In genomic region chr1:55463814-55464445, GRCh38 we compare ENCODE assay signal across 28 cellular contexts.
DNase-seq lines count a peak whose midpoint lies in the region; ATAC-seq, FAIRE-seq and TF ChIP-seq lines count a peak whose summit lies in the region.
"Had no signal": no experiment of that assay in that cellular context is flagged by ENCODE, and none has a peak within 500 bp of the region (broad histone marks: within the 10 kb centered on the region; RNA-seq: fewer than 3 reads in every experiment).

No MANE protein-coding gene starts in this region.

- H4K20me1 ChIP-seq in GM23248 (ENCODE audit: insufficient read depth), result no peaks in the 10 kb centered on the region
- H4K20me1 ChIP-seq: BLaER1 had no signal

- intact Hi-C loops in body of pancreas (cut with DNase I), result no loop called here

- no peak overlapping the region for H3K9ac ChIP-seq in GM23248
- H3K9ac ChIP-seq in parathyroid adenoma, result no peak overlapping the region
- H3K9ac ChIP-seq: BLaER1 had no signal

- H3K4me2 ChIP-seq in GM23248 (ENCODE audit: unreplicated experiment), result no peak overlapping the region
- peak overlapping the region; percentile 31 for H3K4me2 ChIP-seq in parathyroid adenoma (ENCODE audit: low read length)
- H3K4me2 ChIP-seq: BLaER1, hepatocyte had no signal

- WGBS in GM23248 (ENCODE audit: low coverage in 1 of 2, low lambda C conversion rate in 2 of 2, missing lambda C conversion rate in 2 of 2), 2 experiments, result 41 to 42% methylated on average over 10 of the region's 10 CpGs
- WGBS in body of pancreas, 2 donors, result 69 to 79% methylated on average over 10 of the region's 10 CpGs
- 69% methylated on average over 10 of the region's 10 CpGs for WGBS in suprapubic skin

- H2AFZ ChIP-seq in GM23248 (peak overlapping the region; percentile 47; the same call in 1 of the 2 replicates), parathyroid adenoma (peak overlapping the region; percentile 49)
- H2AFZ ChIP-seq: hepatocyte had no signal

- TF ChIP-seq EP300 in suprapubic skin (IDR thresholded peaks at IDR 0.05), result no peak

- no peaks in the 10 kb centered on the region for H3K9me2 ChIP-seq in GM23248 (ENCODE audit: insufficient read depth)

- no peaks in the 10 kb centered on the region for H3K9me3 ChIP-seq in GM23248 (ENCODE audit: low read depth)
- H3K9me3 ChIP-seq in body of pancreas, result no peaks in the 10 kb centered on the region
- no peaks in the 10 kb centered on the region for H3K9me3 ChIP-seq in parathyroid adenoma (ENCODE audit: control insufficient read depth, low read length)
- no peaks in the 10 kb centered on the region for H3K9me3 ChIP-seq in suprapubic skin
- H3K9me3 ChIP-seq: BLaER1, left lung, right lobe of liver had no signal

- H3K27ac ChIP-seq in GM23248 (no peak overlapping the region), body of pancreas (no peak overlapping the region), parathyroid adenoma (peak overlapping the region; percentile 84), suprapubic skin (peak overlapping the region; percentile 88)
- H3K27ac ChIP-seq: BLaER1, foreskin keratinocyte, hepatocyte, left lung, right lobe of liver had no signal

- H3K27me3 ChIP-seq in GM23248 (replicated peaks; ENCODE audit: insufficient read depth), result no peaks in the 10 kb centered on the region
- H3K27me3 ChIP-seq in body of pancreas, result no peaks in the 10 kb centered on the region
- no peaks in the 10 kb centered on the region for H3K27me3 ChIP-seq in parathyroid adenoma (ENCODE audit: control insufficient read depth, insufficient read depth, low read length)
- no peaks in the 10 kb centered on the region for H3K27me3 ChIP-seq in suprapubic skin
- H3K27me3 ChIP-seq: BLaER1, foreskin keratinocyte, hepatocyte, left lung, right lobe of liver had no signal

- H3K4me3 ChIP-seq in GM23248 (no peak overlapping the region), body of pancreas (no peak overlapping the region), parathyroid adenoma (ENCODE audit: low read depth, low read length) (no peak overlapping the region), suprapubic skin (no peak overlapping the region)
- H3K4me3 ChIP-seq: BLaER1, hepatocyte, left lung, right lobe of liver had no signal

- FAIRE-seq in frontal cortex (lab: Jason Lieb, UNC), result no peak
- FAIRE-seq: astrocyte, H54 had no signal

- ATAC-seq in body of pancreas (peak; percentile 42), GM19467 (IDR thresholded peaks at IDR 0.05; ENCODE audit: unreplicated experiment) (no peak)
- ATAC-seq: activated CD4-positive, CD25-positive, alpha-beta regulatory T cell treated with anti-CD3 and anti-CD28 coated beads, Interleukin-2, amount 50 U/mL, for 24 hours; foreskin keratinocyte; left lung; Panc1; right lobe of liver had no signal

- H3K79me2 ChIP-seq in GM23248 (ENCODE audit: insufficient read depth), result no peaks in the 10 kb centered on the region
- H3K79me2 ChIP-seq in parathyroid adenoma, result no peaks in the 10 kb centered on the region
- H3K79me2 ChIP-seq: hepatocyte had no signal

- DNase-seq in GM23248 (no peak), body of pancreas (no peak), suprapubic skin (ENCODE audit: low spot score in 2 of 2) (no peak), islet precursor cell (no peak), LoVo (ENCODE audit: low spot score) (no peak), frontal cortex (ENCODE audit: low spot score in 2 of 2) (no peak)
- DNase-seq: ACHN; activated CD8-positive, alpha-beta memory T cell treated with anti-CD3 and anti-CD28 coated beads for 24 hours; activated T-cell treated with anti-CD3 and anti-CD28 coated beads, Interleukin-2, amount 50 U/mL, for 24 hours; DMS79; foreskin keratinocyte; immature natural killer cell; Karpas-422; left lung; naive thymus-derived CD8-positive, alpha-beta T cell; NCI-H524 treated with DMSO at 0.1 percent for 48 hours; NK-92 treated with Interleukin-12 subunit alpha and Interleukin-12 subunit beta, amount 100 ng/mL, for 24 hours; right lobe of liver; SIG-M5; stimulated activated CD8-positive, alpha-beta memory T cell treated with anti-CD3 and anti-CD28 coated beads, Interleukin-4, amount 100 ng/mL, for 48 hours had no signal

- TF ChIP-seq CTCF in body of pancreas (IDR thresholded peaks at IDR 0.05), result no peak
- no peak for TF ChIP-seq CTCF in parathyroid adenoma (IDR thresholded peaks at IDR 0.05)
- no peak for TF ChIP-seq CTCF in suprapubic skin (IDR thresholded peaks at IDR 0.05)

- H3K36me3 ChIP-seq in GM23248 (ENCODE audit: low read depth), result no peaks in the 10 kb centered on the region
- H3K36me3 ChIP-seq in body of pancreas (replicated peaks in 1 of 2; ENCODE audit: insufficient read depth in 1 of 2, low read depth in 2 of 2), result no peaks in the 10 kb centered on the region
- H3K36me3 ChIP-seq in parathyroid adenoma (ENCODE audit: control insufficient read depth, insufficient read depth, low read length), result no peaks in the 10 kb centered on the region
- H3K36me3 ChIP-seq in suprapubic skin, result no peaks in the 10 kb centered on the region
- H3K36me3 ChIP-seq: BLaER1, left lung, right lobe of liver had no signal

- in situ Hi-C loops in GM23248 (cut with MboI), result no loop called here

- TF ChIP-seq POLR2A in body of pancreas (IDR thresholded peaks at IDR 0.05), result no peak
- TF ChIP-seq POLR2A in suprapubic skin (IDR thresholded peaks at IDR 0.05), result no peak

- H3F3A ChIP-seq in GM23248 (ENCODE audit: insufficient read depth), result 0 out of 2 replicates have a peak, but pooled peaks cover 7% of the 10 kb centered on the region

- H3K4me1 ChIP-seq in GM23248 (ENCODE audit: insufficient read depth), result no peaks in the 10 kb centered on the region
- H3K4me1 ChIP-seq in body of pancreas, result no peaks in the 10 kb centered on the region
- peaks cover 14% of the 10 kb centered on the region for H3K4me1 ChIP-seq in parathyroid adenoma
- peaks cover 45% of the 10 kb centered on the region for H3K4me1 ChIP-seq in suprapubic skin
- H3K4me1 ChIP-seq: BLaER1, foreskin keratinocyte, left lung, right lobe of liver had no signal

Comparison
In these comparisons a context has a peak if more than half of its experiments do, and no peak if none do; other contexts are left out.
1. H3K27ac ChIP-seq: peak in parathyroid adenoma (single experiment) and suprapubic skin (single experiment); none in GM23248 (single experiment) and body of pancreas (0 of 4).